Comparison of ENCODE assay signal across 8 cellular contexts in the genomic region with DNA sequence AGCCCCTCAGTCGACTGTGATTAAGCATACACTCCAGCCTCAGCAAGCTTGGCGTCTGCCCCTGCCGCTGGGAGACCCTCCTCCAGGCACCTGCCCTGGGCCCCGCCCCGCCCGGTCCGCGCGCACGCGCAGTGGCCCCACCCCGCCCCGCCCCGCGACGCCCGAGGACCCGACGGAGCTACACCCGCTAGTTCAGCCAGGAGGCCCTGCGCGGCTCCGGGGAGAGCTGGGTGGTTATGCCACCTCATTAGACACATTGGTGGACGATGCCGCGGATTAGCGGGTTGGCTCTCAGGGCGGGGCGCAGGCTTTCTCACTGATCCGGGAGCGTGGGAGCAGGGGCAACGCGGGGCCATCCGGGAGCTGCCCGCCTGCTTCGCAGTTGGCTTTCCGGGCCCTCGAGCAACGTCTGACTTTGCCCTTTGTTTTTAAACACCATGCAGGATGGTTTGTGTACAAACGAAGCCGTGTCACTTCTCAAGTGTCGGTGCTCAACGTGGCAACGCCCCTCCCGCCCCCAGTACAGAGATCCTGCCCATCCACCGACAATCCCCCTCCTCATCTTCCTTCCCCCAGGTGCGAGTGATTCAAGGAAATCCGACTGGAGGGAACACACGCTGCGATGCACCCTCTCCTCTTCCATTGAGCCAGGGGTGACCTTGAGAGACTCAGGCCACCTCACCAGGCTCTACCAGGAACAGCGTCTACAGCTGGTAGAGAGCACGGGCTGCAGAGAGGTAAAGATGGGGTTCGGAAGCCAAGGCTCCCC.
DNase-seq lines count a peak whose midpoint lies in the region; ATAC-seq and TF ChIP-seq lines count a peak whose summit lies in the region.

No MANE protein-coding gene starts in this region.

- peaks cover 0 to 10% (median 0%) of the 10 kb centered on the region in 3 donors for H3K9me3 ChIP-seq in esophagus squamous epithelium

- intact Hi-C loops in esophagus squamous epithelium (cut with DNase I): no loop called here

- H3K4me1 ChIP-seq in esophagus squamous epithelium: peaks cover 4 to 19% (median 11%) of the 10 kb centered on the region in 3 donors

- no peaks in the 10 kb centered on the region for H3K36me3 ChIP-seq in esophagus squamous epithelium

- peak overlapping the region in 1 of 4 donors; percentile 55 for H3K27ac ChIP-seq in esophagus squamous epithelium

- H3K27me3 Mint-ChIP-seq in nephron progenitor cell (ENCODE audit: low read depth, poor library complexity): peaks cover 37% of the 10 kb centered on the region

- no peaks in the 10 kb centered on the region for H3K36me3 Mint-ChIP-seq in nephron progenitor cell (ENCODE audit: low read depth)

- TF ChIP-seq POLR2A in esophagus squamous epithelium (IDR thresholded peaks at IDR 0.05): no peak

- DNase-seq in C1 segment of cervical spinal cord (lab: John Stamatoyannopoulos, UW) (peak in 9 of 14 donors; percentile 18 to 53 (median 40)), HEK293T (ENCODE audit: extremely low spot score) (peak; percentile 71), NCI-H82 treated with DMSO at 0.1 percent for 48 hours (lab: John Stamatoyannopoulos, UW; ENCODE audit: unreplicated experiment) (peak; percentile 28), activated T-helper 1 cell treated with Interleukin-2 at 50 U/mL for 16 hours (ENCODE audit: low read depth) (peak; percentile 66), esophagus squamous epithelium (lab: John Stamatoyannopoulos, UW) (no peak), nephron progenitor cell (peak; percentile 76)
- DNase-seq in stimulated activated naive CD4-positive, alpha-beta T cell (lab: John Stamatoyannopoulos, UW): peak; percentile 72 to 88 (median 78)

- CTCF ChIA-PET in HEK293T (lab: Yijun Ruan, JAX): no interaction called here

- H3K4me3 ChIP-seq in esophagus squamous epithelium: peak overlapping the region; percentile 20 to 66 (median 36)

- WGBS in esophagus squamous epithelium, 2 donors: 2 to 43% methylated on average over 6 to 18 of the region's 53 CpGs

- H3K4me3 Mint-ChIP-seq in nephron progenitor cell: peak overlapping the region; percentile 80

- no peak overlapping the region for H3K27ac Mint-ChIP-seq in nephron progenitor cell

- peaks cover 10% of the 10 kb centered on the region for H3K9me3 Mint-ChIP-seq in nephron progenitor cell

- POLR2A ChIA-PET in HEK293T (lab: Yijun Ruan, JAX): interaction anchor here (1.3 kb wide), 1 partner anchor 16 kb away, joined by 5 read pairs; no protein-coding TSS in a partner anchor

- H3K4me1 Mint-ChIP-seq in nephron progenitor cell: peaks cover 39% of the 10 kb centered on the region

- peak in 1 of 6 experiments; percentile 12 for TF ChIP-seq CTCF in esophagus squamous epithelium (IDR thresholded peaks at IDR 0.05)
- TF ChIP-seq CTCF in nephron progenitor cell (IDR thresholded peaks at IDR 0.05): no peak

- H3K27me3 ChIP-seq in esophagus squamous epithelium: peaks cover 0 to 22% (median 0%) of the 10 kb centered on the region in 4 donors

- no peak for ATAC-seq in HG03378 (IDR thresholded peaks at IDR 0.05; ENCODE audit: unreplicated experiment)

TF ChIP-seq in HEK293T, 16 proteins besides CTCF, POLR2A, EP300 and RAD21:
- TF ChIP-seq, protein P1, sequence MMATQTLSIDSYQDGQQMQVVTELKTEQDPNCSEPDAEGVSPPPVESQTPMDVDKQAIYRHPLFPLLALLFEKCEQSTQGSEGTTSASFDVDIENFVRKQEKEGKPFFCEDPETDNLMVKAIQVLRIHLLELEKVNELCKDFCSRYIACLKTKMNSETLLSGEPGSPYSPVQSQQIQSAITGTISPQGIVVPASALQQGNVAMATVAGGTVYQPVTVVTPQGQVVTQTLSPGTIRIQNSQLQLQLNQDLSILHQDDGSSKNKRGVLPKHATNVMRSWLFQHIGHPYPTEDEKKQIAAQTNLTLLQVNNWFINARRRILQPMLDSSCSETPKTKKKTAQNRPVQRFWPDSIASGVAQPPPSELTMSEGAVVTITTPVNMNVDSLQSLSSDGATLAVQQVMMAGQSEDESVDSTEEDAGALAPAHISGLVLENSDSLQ (IDR thresholded peaks at IDR 0.05): no peak
- TF ChIP-seq FOXA1 (IDR thresholded peaks at IDR 0.05) (no peak), ZNF384 (IDR thresholded peaks at IDR 0.05) (no peak), FOXM1 (IDR thresholded peaks at IDR 0.05; ENCODE audit: borderline replicate concordance) (no peak), TARDBP (IDR thresholded peaks at IDR 0.05) (no peak)
